8 cellular contexts compared by ENCODE assay signal in genomic region chr3:143895805-143896204, GRCh38. TPM values are rescaled to one million over a fixed set of nuclear protein-coding genes. Genes with fewer than 3 reads are reported as not detected.
A peak's percentile ranks its signal among the peaks of the same experiment; 100 is the strongest.
DNase-seq lines count a peak whose midpoint lies in the region; ATAC-seq and TF ChIP-seq lines count a peak whose summit lies in the region.

No MANE protein-coding gene starts in this region.

- H3K27ac ChIP-seq in RWPE1, result no peak overlapping the region

- H3K4me3 Mint-ChIP-seq in CD14-positive monocyte, result no peak overlapping the region

- peaks cover 5% of the 10 kb centered on the region for H3K4me1 Mint-ChIP-seq in CD14-positive monocyte

- CTCF ChIA-PET in RWPE1 (lab: Yijun Ruan, JAX), result interaction anchor here (0.6 to 1.1 kb wide), 8 partner anchors 19 to 1028 kb away, joined by 3 to 6 read pairs (median 4); no protein-coding TSS in a partner anchor

- H3K27ac Mint-ChIP-seq in CD14-positive monocyte, result no peak overlapping the region

- TF ChIP-seq CTCF in CD14-positive monocyte (IDR thresholded peaks at IDR 0.05), result peak; percentile 37
- TF ChIP-seq CTCF in RWPE1 (conservative IDR thresholded peaks at IDR 0.05; ENCODE audit: low read depth), result peak; percentile 38

- no peaks in the 10 kb centered on the region for H3K36me3 Mint-ChIP-seq in CD14-positive monocyte

- intact Hi-C loops in CD14-positive monocyte (cut with micrococcal nuclease), result no loop called here

- no peak for DNase-seq in CD14-positive monocyte (ENCODE audit: low spot score)
- DNase-seq in HS-5 (ENCODE audit: low read depth), result peak; percentile 20
- peak; percentile 18 for DNase-seq in RWPE1 (ENCODE audit: low spot score)
- DNase-seq in iris pigment epithelial cell (ENCODE audit: low read depth), result peak; percentile 10
- no peak for DNase-seq in activated CD8-positive, alpha-beta memory T cell treated with anti-CD3 and anti-CD28 coated beads, Interleukin-2, amount 50 U/mL, for 48 hours
- no peak for DNase-seq in HT-29 (ENCODE audit: low spot score)

- POLR2A ChIA-PET in RWPE1 (lab: Yijun Ruan, JAX; ENCODE audit: low non-redundant PET), result no interaction called here

- H3K9me3 Mint-ChIP-seq in CD14-positive monocyte, result no peaks in the 10 kb centered on the region

- ATAC-seq in GM18870 (IDR thresholded peaks at IDR 0.05; ENCODE audit: unreplicated experiment), result no peak
- ATAC-seq in HG03457 (IDR thresholded peaks at IDR 0.05; ENCODE audit: unreplicated experiment), result no peak

- peaks cover 2 to 12% (median 5%) of the 10 kb centered on the region in 3 donors for H3K27me3 Mint-ChIP-seq in CD14-positive monocyte (ENCODE audit: low read depth in 3 of 3)

RNA-seq across cellular contexts. Expression of gene SLC9A9, which starts 47.5 kb away (rescaled TPM):
- polyA plus RNA-seq in CD14-positive monocyte, result 10 to 100 TPM; 27.0 to 32.8 TPM
- total RNA-seq in HT-29 (2014; rRNA removed; shearing (Covaris generic)), result not detected in 2 replicates

Comparison
In these comparisons a context has a peak if more than half of its experiments do, and no peak if none do; other contexts are left out.
1. DNase-seq: peak in HS-5 (single experiment), RWPE1 (single experiment) and iris pigment epithelial cell (single experiment); none in CD14-positive monocyte (single experiment), activated CD8-positive, alpha-beta memory T cell treated with anti-CD3 and anti-CD28 coated beads, Interleukin-2, amount 50 U/mL, for 48 hours (single experiment) and HT-29 (single experiment).